In genomic region chr9:36166150-36166927, GRCh38 we compare ENCODE assay signal across 8 cellular contexts. TPM values are rescaled to one million over a fixed set of nuclear protein-coding genes. Genes with fewer than 3 reads are reported as not detected.
DNase-seq lines count a peak whose midpoint lies in the region; ATAC-seq and TF ChIP-seq lines count a peak whose summit lies in the region.

No MANE protein-coding gene starts in this region.

- peak; percentile 64 for TF ChIP-seq CTCF in AG10803 (conservative IDR thresholded peaks at IDR 0.05; ENCODE audit: low read length)
- peak; percentile 66 for TF ChIP-seq CTCF in epithelial cell of esophagus (IDR thresholded peaks at IDR 0.05; ENCODE audit: insufficient read depth, low read depth, low read length, missing control alignments)
- peak; percentile 91 for TF ChIP-seq CTCF in mucosa of descending colon (IDR thresholded peaks at IDR 0.05)

- peaks cover 7% of the 10 kb centered on the region for H3K4me1 ChIP-seq in mucosa of descending colon (ENCODE audit: low read depth)

- DNase-seq in AG10803 (ENCODE audit: low read depth) (peak; percentile 85), NOMO-1 (lab: John Stamatoyannopoulos, UW; ENCODE audit: unreplicated experiment in 2 of 2) (peak; percentile 90 to 95), epithelial cell of esophagus (ENCODE audit: low read depth) (peak; percentile 68), mucosa of descending colon (peak; percentile 86 to 93 (median 87))
- peak; percentile 43 for DNase-seq in activated CD8-positive, alpha-beta memory T cell treated with anti-CD3 and anti-CD28 coated beads, Interleukin-2, amount 50 U/mL, for 1 hour (ENCODE audit: extremely low read depth)
- DNase-seq in stimulated activated CD8-positive, alpha-beta memory T cell treated with anti-CD3 and anti-CD28 coated beads, Interleukin-2, amount 100 ng/mL, for 1 hour (ENCODE audit: low read depth in 2 of 2) = peak; percentile 71

- H3K9me3 ChIP-seq in mucosa of descending colon = no peaks in the 10 kb centered on the region

- intact Hi-C loops in mucosa of descending colon (cut with DNase I, micrococcal nuclease) = loop anchor here (5.0 kb wide), 1 partner anchor 64 kb away; no protein-coding TSS in a partner anchor

- ATAC-seq in GM19025 (IDR thresholded peaks at IDR 0.05; ENCODE audit: low read depth, unreplicated experiment) (peak; percentile 80), HG03520 (IDR thresholded peaks at IDR 0.05; ENCODE audit: unreplicated experiment) (peak; percentile 84), mucosa of descending colon (peak; percentile 99)

- H3K4me3 ChIP-seq in AG10803 (ENCODE audit: low read length) (peak overlapping the region; percentile 69), epithelial cell of esophagus (ENCODE audit: low read length) (peak overlapping the region; percentile 32), mucosa of descending colon (no peak overlapping the region)

- H3K36me3 ChIP-seq in mucosa of descending colon (ENCODE audit: low read depth) = no peaks in the 10 kb centered on the region

RNA-seq across cellular contexts. Expression of gene CCIN, which starts 2.8 kb away (rescaled TPM):
- under 1 TPM in 1 of 3 donors, not detected in 2; 0.25 TPM for total RNA-seq in mucosa of descending colon

RNA-seq across cellular contexts. Expression of gene CLTA, which starts 24.4 kb away (rescaled TPM):
- total RNA-seq in mucosa of descending colon = 100 to 1,000 TPM; 165 to 206 (median 174) TPM

RNA-seq across cellular contexts. Expression of gene GLIPR2, which starts 29.8 kb away (rescaled TPM):
- 10 to 100 TPM; 28.1 to 58.4 (median 37.5) TPM for total RNA-seq in mucosa of descending colon
